ENCODE assay signal across 24 cellular contexts in the genomic region with DNA sequence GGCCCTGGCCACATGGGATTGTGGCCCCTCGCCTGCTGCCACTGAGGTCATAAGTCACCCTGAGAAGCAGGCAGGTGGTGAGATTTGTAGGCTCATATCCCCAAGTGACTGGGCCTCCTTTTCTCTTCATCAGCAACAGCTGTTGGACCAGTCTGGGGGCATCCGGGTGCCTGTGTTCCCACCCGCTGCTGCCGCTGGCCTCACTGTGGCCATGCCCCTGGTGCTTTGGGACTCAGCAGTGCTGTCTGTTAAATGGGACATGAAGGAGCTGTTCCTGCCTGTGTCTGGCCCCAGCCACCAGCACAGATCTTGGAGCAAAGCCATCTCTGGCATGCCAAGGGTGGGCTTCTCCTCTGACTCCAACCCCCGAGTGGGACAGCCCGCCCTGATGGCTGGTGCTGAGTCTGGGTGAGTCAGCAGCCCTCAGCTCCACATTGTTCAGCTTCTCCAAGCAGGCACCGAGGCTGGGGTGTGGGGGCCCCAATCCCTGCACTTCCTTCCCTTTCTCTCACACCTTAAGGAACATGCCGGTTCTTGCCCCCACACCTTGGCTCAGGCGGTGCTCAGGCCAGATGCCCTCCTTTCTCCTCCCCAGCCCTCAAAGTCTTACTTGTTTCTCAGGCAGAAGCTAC.
A peak's percentile ranks its signal among the peaks of the same experiment; 100 is the strongest.
DNase-seq lines count a peak whose midpoint lies in the region; ATAC-seq, FAIRE-seq and TF ChIP-seq lines count a peak whose summit lies in the region.
"Had no signal": no experiment of that assay in that cellular context is flagged by ENCODE, and none has a peak within 500 bp of the region (broad histone marks: within the 10 kb centered on the region; RNA-seq: fewer than 3 reads in every experiment).

No MANE protein-coding gene starts in this region.

- no peaks in the 10 kb centered on the region for H3K36me3 Mint-ChIP-seq in stimulated activated effector memory CD8-positive, alpha-beta T cell treated with anti-CD3 and anti-CD28 coated beads, Interleukin-12 subunit alpha, Interleukin-12 subunit beta, amount 100 ng/mL, for 72 hours
- H3K36me3 Mint-ChIP-seq: CD4-positive, alpha-beta memory T cell; T-cell had no signal

- H2AFZ ChIP-seq in H1 (ENCODE audit: low read length) = no peak overlapping the region
- no peak overlapping the region for H2AFZ ChIP-seq in neuronal stem cell (ENCODE audit: low read length)

- H2BK120ac ChIP-seq in H1 (replicated peaks; ENCODE audit: low read depth, low read length) = no peak overlapping the region
- no peak overlapping the region for H2BK120ac ChIP-seq in neuronal stem cell (ENCODE audit: low read depth, low read length)

- H3K79me2 ChIP-seq in H1 (ENCODE audit: control insufficient read depth in 1 of 2, insufficient read depth in 2 of 2, low read length in 2 of 2) = peaks cover 0 to 16% of the 10 kb centered on the region in 2 experiments; a peak in 1 of 4 replicates

- H3K27me3 ChIP-seq in HUES48 (ENCODE audit: control insufficient read depth, insufficient read depth, low read length) (no peaks in the 10 kb centered on the region), H1 (replicated peaks in 1 of 4; ENCODE audit: control insufficient read depth in 3 of 4, extremely low read depth in 1 of 4, insufficient read depth in 3 of 4, low read length in 3 of 4) (no peaks in the 10 kb centered on the region), neuronal stem cell (ENCODE audit: control insufficient read depth in 3 of 3, insufficient read depth in 3 of 3, low read depth in 1 of 3, low read length in 3 of 3) (no peaks in the 10 kb centered on the region)

- H3K9ac ChIP-seq in HUES48 (ENCODE audit: low read depth, low read length) (0 out of 2 replicates have a peak overlapping the region, but pooled peaks have one; percentile 17), H1 (replicated peaks in 1 of 4; ENCODE audit: extremely low read depth in 1 of 4, low read depth in 3 of 4, low read length in 3 of 4) (no peak overlapping the region), neuronal stem cell (ENCODE audit: low read depth, low read length, poor library complexity) (peak overlapping the region; percentile 51)

- H3K4me1 ChIP-seq in HUES48 (ENCODE audit: control insufficient read depth, insufficient read depth, low read length) (peaks cover 4% of the 10 kb centered on the region; the same call in 1 of the 2 replicates), H1 (replicated peaks in 1 of 4; ENCODE audit: control insufficient read depth in 3 of 4, insufficient read depth in 4 of 4, low read length in 3 of 4) (peaks cover 0 to 3% (median 0%) of the 10 kb centered on the region in 4 experiments; a peak in 1 of 7 replicates), neuronal stem cell (ENCODE audit: control insufficient read depth in 2 of 2, insufficient read depth in 1 of 2, low read depth in 1 of 2, low read length in 2 of 2) (peaks cover 8 to 24% of the 10 kb centered on the region in 2 donors)

- H4K20me1 ChIP-seq in H1 (replicated peaks in 1 of 2; ENCODE audit: control insufficient read depth in 1 of 2, insufficient read depth in 2 of 2, low read length in 2 of 2) = peaks cover 12 to 32% of the 10 kb centered on the region in 2 experiments

- no peak for TF ChIP-seq RAD21 in H1 (IDR thresholded peaks at IDR 0.05 in 1 of 2, conservative IDR thresholded peaks at IDR 0.05 in 1 of 2; ENCODE audit: low read depth in 2 of 2, low read length in 2 of 2)

- H3K4me3 Mint-ChIP-seq in stimulated activated effector memory CD8-positive, alpha-beta T cell treated with anti-CD3 and anti-CD28 coated beads, Interleukin-12 subunit alpha, Interleukin-12 subunit beta, amount 100 ng/mL, for 72 hours = no peak overlapping the region
- H3K4me3 Mint-ChIP-seq: CD4-positive, alpha-beta memory T cell; T-cell had no signal

- no peak overlapping the region for H4K91ac ChIP-seq in H1 (replicated peaks; ENCODE audit: insufficient read length, low read length)
- H4K91ac ChIP-seq in neuronal stem cell (ENCODE audit: low read depth, low read length, poor library complexity) = peak overlapping the region; percentile 6

- ATAC-seq in stimulated activated effector memory CD8-positive, alpha-beta T cell treated with anti-CD3 and anti-CD28 coated beads, Interleukin-12 subunit alpha, Interleukin-12 subunit beta, amount 100 ng/mL, for 72 hours = no peak
- no peak for ATAC-seq in GM18870 (IDR thresholded peaks at IDR 0.05; ENCODE audit: unreplicated experiment)
- ATAC-seq: GM12878, T-cell had no signal

- H2BK20ac ChIP-seq in H1 (ENCODE audit: low read length) = no peak overlapping the region

- POLR2A ChIA-PET in H1 (lab: Charles Lee; ENCODE audit: partially characterized antibody) = no interaction called here

- H3K4ac ChIP-seq in H1 (replicated peaks; ENCODE audit: insufficient read length, low read depth, low read length) = no peak overlapping the region
- H3K4ac ChIP-seq in neuronal stem cell (ENCODE audit: low read length) = no peak overlapping the region

- H3K27ac ChIP-seq in HUES48 (ENCODE audit: low read depth, low read length) (no peak overlapping the region), H1 (ENCODE audit: low read depth, low read length) (no peak overlapping the region), neuronal stem cell (replicated peaks; ENCODE audit: low read length) (no peak overlapping the region)
- H3K27ac ChIP-seq: 22Rv1 had no signal

- H3K4me1 Mint-ChIP-seq in stimulated activated effector memory CD8-positive, alpha-beta T cell treated with anti-CD3 and anti-CD28 coated beads, Interleukin-12 subunit alpha, Interleukin-12 subunit beta, amount 100 ng/mL, for 72 hours = no peaks in the 10 kb centered on the region
- H3K4me1 Mint-ChIP-seq: T-cell had no signal

- H3K23ac ChIP-seq in H1 (ENCODE audit: insufficient read length) (no peak overlapping the region), neuronal stem cell (ENCODE audit: low read depth, low read length, poor library complexity) (no peak overlapping the region)

- CTCF ChIA-PET in H1 (lab: Charles Lee; ENCODE audit: partially characterized antibody) = interaction anchor here (0.7 to 5.7 kb wide), 10 partner anchors 10 to 248 kb away, joined by 3 to 58 read pairs (median 4); no protein-coding TSS in a partner anchor

- no peak overlapping the region for H3K14ac ChIP-seq in H1 (ENCODE audit: insufficient read length)
- peak overlapping the region; percentile 22 for H3K14ac ChIP-seq in neuronal stem cell (ENCODE audit: low read length)

- H2BK15ac ChIP-seq in H1 (ENCODE audit: low read length) (no peak overlapping the region), neuronal stem cell (ENCODE audit: low read length) (no peak overlapping the region)

- H3K79me1 ChIP-seq in H1 (ENCODE audit: low read depth, low read length) = peaks cover 5% of the 10 kb centered on the region; the same call in 1 of the 2 replicates
- H3K79me1 ChIP-seq in neuronal stem cell (ENCODE audit: low read depth, low read length) = peaks cover 23% of the 10 kb centered on the region

- no peak for TF ChIP-seq EP300 in H1 (IDR thresholded peaks at IDR 0.05; ENCODE audit: borderline replicate concordance in 1 of 2, low read depth in 2 of 2, low read length in 2 of 2)

- H3K9me3 Mint-ChIP-seq in stimulated activated effector memory CD8-positive, alpha-beta T cell treated with anti-CD3 and anti-CD28 coated beads, Interleukin-12 subunit alpha, Interleukin-12 subunit beta, amount 100 ng/mL, for 72 hours = peaks cover 3% of the 10 kb centered on the region
- H3K9me3 Mint-ChIP-seq: T-cell had no signal

- peak; percentile 32 for DNase-seq in NCI-H82 (lab: John Stamatoyannopoulos, UW)
- no peak for DNase-seq in NCI-H82 treated with DMSO at 0.1 percent for 48 hours (lab: John Stamatoyannopoulos, UW; ENCODE audit: unreplicated experiment)
- no peak for DNase-seq in H1 (ENCODE audit: low read depth in 1 of 2, low spot score in 2 of 2)
- DNase-seq in neuronal stem cell (ENCODE audit: low spot score) = no peak
- DNase-seq in stimulated activated effector memory CD8-positive, alpha-beta T cell treated with anti-CD3 and anti-CD28 coated beads, Interleukin-12 subunit alpha, Interleukin-12 subunit beta, amount 100 ng/mL, for 72 hours (ENCODE audit: low spot score in 2 of 2) = no peak
- no peak for DNase-seq in NCI-H1436 treated with DMSO at 0.1 percent for 48 hours (lab: John Stamatoyannopoulos, UW)
- DNase-seq: CD4-positive, alpha-beta memory T cell; DND-41; GDM1; Karpas-422; MM.1S; NCI-H1092 treated with DMSO at 0.1 percent for 48 hours; NCI-H1694 treated with DMSO at 0.1 percent for 48 hours; NCI-H226; NCI-H526; NK-92 treated with Interleukin-12 subunit alpha and Interleukin-12 subunit beta, amount 100 ng/mL, for 24 hours; RPMI8226; T-cell had no signal

- no peak overlapping the region for H3K56ac ChIP-seq in H1 (replicated peaks; ENCODE audit: insufficient read length, low read depth, low read length)

- H4K8ac ChIP-seq in H1 (ENCODE audit: extremely low read depth, insufficient read depth, low read length) = no peak overlapping the region; the same call in 1 of the 2 replicates
- peak overlapping the region; percentile 50 for H4K8ac ChIP-seq in neuronal stem cell (ENCODE audit: low read depth, low read length)

- TF ChIP-seq POLR2A in H1 (IDR thresholded peaks at IDR 0.05; ENCODE audit: control extremely low read depth in 1 of 2, low read depth in 2 of 2, low read length in 2 of 2) = no peak

- H3K18ac ChIP-seq in H1 (ENCODE audit: extremely low read depth, low read length) (no peak overlapping the region), neuronal stem cell (ENCODE audit: low read length) (peak overlapping the region; percentile 53)

- no peak overlapping the region for H3K4me2 ChIP-seq in H1 (ENCODE audit: insufficient read depth in 1 of 2, low read depth in 2 of 2, low read length in 2 of 2)
- no peak overlapping the region for H3K4me2 ChIP-seq in neuronal stem cell (ENCODE audit: insufficient read depth, low read length, poor library complexity, severe bottlenecking)

- H2BK5ac ChIP-seq in H1 (ENCODE audit: low read depth, low read length) (peak overlapping the region; percentile 39; the same call in 1 of the 2 replicates), neuronal stem cell (ENCODE audit: low read length) (peak overlapping the region; percentile 89)

- H3K27ac Mint-ChIP-seq in stimulated activated effector memory CD8-positive, alpha-beta T cell treated with anti-CD3 and anti-CD28 coated beads, Interleukin-12 subunit alpha, Interleukin-12 subunit beta, amount 100 ng/mL, for 72 hours = no peak overlapping the region
- H3K27ac Mint-ChIP-seq: CD4-positive, alpha-beta memory T cell; T-cell had no signal

- H3K23me2 ChIP-seq in H1 (ENCODE audit: low read depth, low read length) = no peaks in the 10 kb centered on the region

- no peaks in the 10 kb centered on the region for H3K9me3 ChIP-seq in HUES48 (ENCODE audit: control insufficient read depth, insufficient read depth, low read length)
- no peaks in the 10 kb centered on the region for H3K9me3 ChIP-seq in H1 (ENCODE audit: insufficient read depth in 2 of 2, low read depth in 1 of 2, low read length in 1 of 2)
- H3K9me3 ChIP-seq in neuronal stem cell (replicated peaks in 1 of 2; ENCODE audit: control insufficient read depth in 2 of 2, insufficient read depth in 1 of 2, low read depth in 1 of 2, low read length in 2 of 2) = peaks cover 0 to 4% of the 10 kb centered on the region in 2 donors

- H2BK12ac ChIP-seq in H1 (ENCODE audit: low read depth, low read length) = no peak overlapping the region
- no peak overlapping the region for H2BK12ac ChIP-seq in neuronal stem cell (ENCODE audit: low read length)

- H3K4me3 ChIP-seq in HUES48 (ENCODE audit: low read depth, low read length) (no peak overlapping the region), H1 (ENCODE audit: extremely low read depth in 1 of 4, insufficient read depth in 2 of 4, low read depth in 3 of 4, low read length in 4 of 4) (no peak overlapping the region), neuronal stem cell (ENCODE audit: low read length in 2 of 2) (no peak overlapping the region)
- H3K4me3 ChIP-seq: GM12878 had no signal

- H3K36me3 ChIP-seq in HUES48 (ENCODE audit: control insufficient read depth, insufficient read depth, low read length) = peaks cover 20% of the 10 kb centered on the region; the same call in 1 of the 2 replicates
- H3K36me3 ChIP-seq in H1 (ENCODE audit: control insufficient read depth in 2 of 4, insufficient read depth in 4 of 4, low read length in 3 of 4) = peaks cover 0 to 2% (median 0%) of the 10 kb centered on the region in 4 experiments; a peak in 1 of 8 replicates
- peaks cover 16 to 77% of the 10 kb centered on the region in 2 donors for H3K36me3 ChIP-seq in neuronal stem cell (replicated peaks in 1 of 2; ENCODE audit: control insufficient read depth in 2 of 2, insufficient read depth in 2 of 2, low read length in 2 of 2)

- H2AK5ac ChIP-seq in H1 (ENCODE audit: low read depth, low read length) = no peak overlapping the region
- H2AK5ac ChIP-seq in neuronal stem cell (ENCODE audit: low read depth, low read length) = peak overlapping the region; percentile 74

- no peak for TF ChIP-seq CTCF in H1 (IDR thresholded peaks at IDR 0.05; ENCODE audit: control extremely low read depth in 1 of 3, insufficient read depth in 1 of 3, low read depth in 1 of 3, low read length in 3 of 3)

- 89% methylated on average over 9 of the region's 9 CpGs; no CpG with 5 or more reads in 1 of the 2 experiments for WGBS in H1 (ENCODE audit: extremely low coverage in 1 of 2, insufficient coverage in 1 of 2, insufficient read length in 1 of 2, insufficient replicate concordance in 2 of 2, low coverage in 1 of 2, low lambda C conversion rate in 2 of 2, missing lambda C conversion rate in 1 of 2), 2 experiments
- WGBS in neuronal stem cell (ENCODE audit: extremely low coverage in 2 of 2, insufficient read length in 2 of 2, insufficient replicate concordance in 1 of 2), 2 donors = no CpG with 5 or more reads among the region's 9 CpGs

- H4K5ac ChIP-seq in H1 (ENCODE audit: insufficient read length, low read depth, low read length) = no peak overlapping the region

- no peak for FAIRE-seq in H1 (lab: Jason Lieb, UNC)
- FAIRE-seq: GM12878, GM18507, H54 had no signal

Comparison
In these comparisons a context has a peak if more than half of its experiments do, and no peak if none do; other contexts are left out.
1. H3K9ac ChIP-seq: peak in HUES48 (single experiment) and neuronal stem cell (single experiment); none in H1 (0 of 4).